In genomic region chr14:75277000-75277795, GRCh38 we compare ENCODE assay signal across 8 cellular contexts. TPM values are rescaled to one million over a fixed set of nuclear protein-coding genes. Genes with fewer than 3 reads are reported as not detected.
DNase-seq lines count a peak whose midpoint lies in the region; ATAC-seq and TF ChIP-seq lines count a peak whose summit lies in the region.

No MANE protein-coding gene starts in this region.

- peaks cover 54% of the 10 kb centered on the region for H3K27me3 Mint-ChIP-seq in brain
- peaks cover 42% of the 10 kb centered on the region for H3K27me3 Mint-ChIP-seq in progenitor cell of endocrine pancreas

- peak; percentile 42 to 48 for DNase-seq in NCI-H187 (lab: John Stamatoyannopoulos, UW)
- DNase-seq in NCI-H187 treated with DMSO at 0.1 percent for 48 hours (lab: John Stamatoyannopoulos, UW): no peak
- DNase-seq in NCI-H1092 (lab: John Stamatoyannopoulos, UW): peak; percentile 32
- DNase-seq in T-helper 1 cell: peak; percentile 51 to 77 (median 64)
- peak; percentile 83 to 85 for DNase-seq in hippocampal formation (lab: John Stamatoyannopoulos, UW)
- peak; percentile 52 for DNase-seq in progenitor cell of endocrine pancreas (ENCODE audit: low spot score, unreplicated experiment)

- peaks cover 67% of the 10 kb centered on the region for H3K4me1 Mint-ChIP-seq in brain
- H3K4me1 Mint-ChIP-seq in progenitor cell of endocrine pancreas (ENCODE audit: low read depth): peaks cover 31% of the 10 kb centered on the region

- H3K4me3 Mint-ChIP-seq in brain: peak overlapping the region; percentile 95 to 98 (median 96)
- H3K4me3 Mint-ChIP-seq in progenitor cell of endocrine pancreas (ENCODE audit: low read depth): peak overlapping the region; percentile 92

- peaks cover 25% of the 10 kb centered on the region for H3K36me3 Mint-ChIP-seq in brain
- H3K36me3 Mint-ChIP-seq in progenitor cell of endocrine pancreas (ENCODE audit: insufficient read depth): peaks cover 17% of the 10 kb centered on the region

- TF ChIP-seq CTCF in brain (conservative IDR thresholded peaks at IDR 0.05) (peak in 1 of 2 experiments; percentile 4), progenitor cell of endocrine pancreas (IDR thresholded peaks at IDR 0.05; ENCODE audit: unreplicated experiment) (peak; percentile 23)

- no peak for ATAC-seq in HG02759 (IDR thresholded peaks at IDR 0.05; ENCODE audit: unreplicated experiment)

- H3K27ac Mint-ChIP-seq in brain (peak overlapping the region; percentile 95 to 100 (median 99)), progenitor cell of endocrine pancreas (peak overlapping the region; percentile 100)

- H3K9me3 Mint-ChIP-seq in brain (peaks cover 0 to 13% (median 0%) of the 10 kb centered on the region in 5 experiments), progenitor cell of endocrine pancreas (ENCODE audit: low read depth) (no peaks in the 10 kb centered on the region)

RNA-seq across cellular contexts. Expression of gene FOS, which starts 1.4 kb away (rescaled TPM):
- 9.4 TPM for polyA plus RNA-seq in brain (ENCODE audit: insufficient read depth, low read depth, low replicate concordance)
- 73.7 and 88.8 TPM in 2 replicates for total RNA-seq in progenitor cell of endocrine pancreas
